ENCODE assay signal across 6 cellular contexts in the genomic region with DNA sequence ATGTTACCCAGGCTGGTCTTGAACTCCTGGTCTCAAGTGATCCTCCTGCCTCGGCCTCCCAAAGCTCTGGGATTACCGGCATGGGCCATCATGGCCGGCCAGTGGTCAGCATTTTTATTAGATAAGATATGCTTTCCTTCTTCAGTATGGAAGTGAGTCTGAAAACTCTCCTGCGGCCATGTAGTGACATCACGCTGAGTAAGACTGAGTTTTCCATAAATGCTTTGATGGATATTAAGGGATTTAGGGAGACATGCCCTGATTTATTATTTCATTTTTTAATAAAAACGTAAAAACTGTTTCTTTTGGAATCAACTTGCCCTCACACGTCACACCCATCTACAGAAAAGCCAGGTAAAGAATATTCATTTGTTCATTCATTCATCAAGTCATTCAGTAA. TPM values are rescaled to one million over a fixed set of nuclear protein-coding genes. Genes with fewer than 3 reads are reported as not detected.
"Had no signal": no experiment of that assay in that cellular context is flagged by ENCODE, and none has a peak within 500 bp of the region (broad histone marks: within the 10 kb centered on the region; RNA-seq: fewer than 3 reads in every experiment).

No MANE protein-coding gene starts in this region.

- H3K4me1 Mint-ChIP-seq: IgD-negative memory B cell had no signal

- H3K4me3 Mint-ChIP-seq: IgD-negative memory B cell had no signal

- FAIRE-seq: HTR-8/SVneo had no signal

- H3K27ac ChIP-seq: HL-60 had no signal

- H3K27me3 Mint-ChIP-seq: IgD-negative memory B cell had no signal

- H3K9me3 Mint-ChIP-seq: IgD-negative memory B cell had no signal

- DNase-seq: IMR-90, KBM-7, KG1 had no signal

- H3K36me3 Mint-ChIP-seq: IgD-negative memory B cell had no signal

RNA-seq across cellular contexts. Expression of a gene that starts 48.4 kb away (rescaled TPM):
- polyA plus RNA-seq: IgD-negative memory B cell had no signal
